8 cellular contexts compared by ENCODE assay signal in the genomic region with DNA sequence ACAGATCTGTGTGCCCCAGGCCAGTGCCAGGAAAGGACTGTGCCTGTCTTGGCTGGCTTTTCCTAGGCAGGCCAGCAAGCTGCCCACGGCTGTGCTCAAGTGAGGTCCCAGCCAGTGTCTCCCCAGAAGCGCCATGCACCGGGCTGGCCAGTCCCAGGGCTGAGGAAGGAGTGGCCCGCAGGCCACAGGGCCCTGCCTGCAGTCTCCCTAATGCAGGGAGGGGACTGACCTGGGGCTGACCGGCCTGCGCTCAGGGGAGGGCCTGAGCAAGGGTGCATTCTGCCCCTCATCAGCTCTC.
"Had no signal": no experiment of that assay in that cellular context is flagged by ENCODE, and none has a peak within 500 bp of the region (broad histone marks: within the 10 kb centered on the region; RNA-seq: fewer than 3 reads in every experiment).

No MANE protein-coding gene starts in this region.

- ATAC-seq: GM23338 had no signal

- H3K4me2 ChIP-seq: GM23338 had no signal

- FAIRE-seq: H1, H54, HTR-8/SVneo had no signal

- DNase-seq: H9, HCEC 1CT, KBM-7 had no signal

- H3K27ac Mint-ChIP-seq: GM23338, IgD-negative memory B cell had no signal

- H2AFZ ChIP-seq: GM23338 had no signal

- H3K9me3 Mint-ChIP-seq: GM23338, H9, IgD-negative memory B cell had no signal

- H3K4me3 ChIP-seq: GM23338 had no signal

- H3K4me3 Mint-ChIP-seq: GM23338, H9, IgD-negative memory B cell had no signal
